Comparison of ENCODE assay signal across 1 cellular context in the genomic region with DNA sequence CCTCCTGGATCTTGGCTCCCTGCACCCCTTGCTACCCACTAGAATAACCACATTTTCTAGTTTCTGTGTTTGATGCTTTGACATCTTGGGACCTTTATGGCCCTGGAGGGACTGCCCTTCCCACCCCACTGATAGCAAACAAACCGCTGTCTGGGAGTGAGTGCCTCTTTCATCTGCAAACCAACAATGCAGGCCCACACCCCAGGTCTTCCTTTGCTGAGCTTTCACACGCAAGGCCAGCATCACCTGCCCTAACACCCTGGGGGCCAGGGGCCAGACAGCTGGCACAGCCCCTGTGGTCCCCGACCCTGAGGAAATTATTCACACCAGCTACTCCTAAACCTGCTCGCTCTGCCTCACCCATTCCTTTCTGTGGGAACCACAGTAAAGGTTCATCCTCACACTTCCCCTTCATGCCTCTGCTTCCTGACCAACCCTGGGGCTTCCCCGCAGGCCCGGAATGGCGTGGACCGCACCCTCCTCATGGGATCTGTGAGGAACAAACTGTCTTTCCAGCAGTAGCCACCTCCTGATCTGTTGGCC.
TF ChIP-seq lines count a peak whose summit lies in the region.

No MANE protein-coding gene starts in this region.

TF ChIP-seq in HepG2, 621 proteins besides CTCF, POLR2A, EP300 and RAD21:
- TF ChIP-seq ZNF75D (CRISPR knock-in tag; IDR thresholded peaks at IDR 0.05; ENCODE audit: borderline replicate concordance): no peak
- TF ChIP-seq KAT8 (CRISPR knock-in tag; IDR thresholded peaks at IDR 0.05): no peak
- TF ChIP-seq YY1 (IDR thresholded peaks at IDR 0.05; ENCODE audit: insufficient read depth, insufficient replicate concordance, low read depth, low read length): no peak
- no peak for TF ChIP-seq ZNF12 (CRISPR knock-in tag; IDR thresholded peaks at IDR 0.05)
- no peak for TF ChIP-seq ZNF709 (CRISPR knock-in tag; IDR thresholded peaks at IDR 0.05)
- TF ChIP-seq, protein P1, sequence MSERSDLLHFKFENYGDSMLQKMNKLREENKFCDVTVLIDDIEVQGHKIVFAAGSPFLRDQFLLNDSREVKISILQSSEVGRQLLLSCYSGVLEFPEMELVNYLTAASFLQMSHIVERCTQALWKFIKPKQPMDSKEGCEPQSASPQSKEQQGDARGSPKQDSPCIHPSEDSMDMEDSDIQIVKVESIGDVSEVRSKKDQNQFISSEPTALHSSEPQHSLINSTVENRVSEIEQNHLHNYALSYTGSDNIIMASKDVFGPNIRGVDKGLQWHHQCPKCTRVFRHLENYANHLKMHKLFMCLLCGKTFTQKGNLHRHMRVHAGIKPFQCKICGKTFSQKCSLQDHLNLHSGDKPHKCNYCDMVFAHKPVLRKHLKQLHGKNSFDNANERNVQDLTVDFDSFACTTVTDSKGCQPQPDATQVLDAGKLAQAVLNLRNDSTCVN (CRISPR knock-in tag; IDR thresholded peaks at IDR 0.05; ENCODE audit: borderline replicate concordance): no peak
- TF ChIP-seq JUN (CRISPR knock-in tag; IDR thresholded peaks at IDR 0.05): no peak
- no peak for TF ChIP-seq XBP1 (CRISPR knock-in tag; IDR thresholded peaks at IDR 0.05)
- TF ChIP-seq KDM1A (CRISPR knock-in tag; IDR thresholded peaks at IDR 0.05): no peak
- no peak for TF ChIP-seq SSRP1 (CRISPR knock-in tag; IDR thresholded peaks at IDR 0.05)
- TF ChIP-seq SMARCC2 (IDR thresholded peaks at IDR 0.05): no peak
- TF ChIP-seq, protein P2, sequence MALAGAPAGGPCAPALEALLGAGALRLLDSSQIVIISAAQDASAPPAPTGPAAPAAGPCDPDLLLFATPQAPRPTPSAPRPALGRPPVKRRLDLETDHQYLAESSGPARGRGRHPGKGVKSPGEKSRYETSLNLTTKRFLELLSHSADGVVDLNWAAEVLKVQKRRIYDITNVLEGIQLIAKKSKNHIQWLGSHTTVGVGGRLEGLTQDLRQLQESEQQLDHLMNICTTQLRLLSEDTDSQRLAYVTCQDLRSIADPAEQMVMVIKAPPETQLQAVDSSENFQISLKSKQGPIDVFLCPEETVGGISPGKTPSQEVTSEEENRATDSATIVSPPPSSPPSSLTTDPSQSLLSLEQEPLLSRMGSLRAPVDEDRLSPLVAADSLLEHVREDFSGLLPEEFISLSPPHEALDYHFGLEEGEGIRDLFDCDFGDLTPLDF (CRISPR knock-in tag; IDR thresholded peaks at IDR 0.05): no peak
- TF ChIP-seq, protein P3, sequence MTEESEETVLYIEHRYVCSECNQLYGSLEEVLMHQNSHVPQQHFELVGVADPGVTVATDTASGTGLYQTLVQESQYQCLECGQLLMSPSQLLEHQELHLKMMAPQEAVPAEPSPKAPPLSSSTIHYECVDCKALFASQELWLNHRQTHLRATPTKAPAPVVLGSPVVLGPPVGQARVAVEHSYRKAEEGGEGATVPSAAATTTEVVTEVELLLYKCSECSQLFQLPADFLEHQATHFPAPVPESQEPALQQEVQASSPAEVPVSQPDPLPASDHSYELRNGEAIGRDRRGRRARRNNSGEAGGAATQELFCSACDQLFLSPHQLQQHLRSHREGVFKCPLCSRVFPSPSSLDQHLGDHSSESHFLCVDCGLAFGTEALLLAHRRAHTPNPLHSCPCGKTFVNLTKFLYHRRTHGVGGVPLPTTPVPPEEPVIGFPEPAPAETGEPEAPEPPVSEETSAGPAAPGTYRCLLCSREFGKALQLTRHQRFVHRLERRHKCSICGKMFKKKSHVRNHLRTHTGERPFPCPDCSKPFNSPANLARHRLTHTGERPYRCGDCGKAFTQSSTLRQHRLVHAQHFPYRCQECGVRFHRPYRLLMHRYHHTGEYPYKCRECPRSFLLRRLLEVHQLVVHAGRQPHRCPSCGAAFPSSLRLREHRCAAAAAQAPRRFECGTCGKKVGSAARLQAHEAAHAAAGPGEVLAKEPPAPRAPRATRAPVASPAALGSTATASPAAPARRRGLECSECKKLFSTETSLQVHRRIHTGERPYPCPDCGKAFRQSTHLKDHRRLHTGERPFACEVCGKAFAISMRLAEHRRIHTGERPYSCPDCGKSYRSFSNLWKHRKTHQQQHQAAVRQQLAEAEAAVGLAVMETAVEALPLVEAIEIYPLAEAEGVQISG (CRISPR knock-in tag; IDR thresholded peaks at IDR 0.05): no peak
